In genomic region chr12:1047898-1048660, GRCh38 we compare ENCODE assay signal across 12 cellular contexts. TPM values are rescaled to one million over a fixed set of nuclear protein-coding genes. Genes with fewer than 3 reads are reported as not detected.
DNase-seq lines count a peak whose midpoint lies in the region; ATAC-seq and TF ChIP-seq lines count a peak whose summit lies in the region.
"Had no signal": no experiment of that assay in that cellular context is flagged by ENCODE, and none has a peak within 500 bp of the region (broad histone marks: within the 10 kb centered on the region; RNA-seq: fewer than 3 reads in every experiment).

No MANE protein-coding gene starts in this region.

- DNase-seq in GDM1 (lab: John Stamatoyannopoulos, UW) = peak; percentile 41
- DNase-seq in NCI-H1694 treated with DMSO at 0.1 percent for 48 hours (lab: John Stamatoyannopoulos, UW) = peak; percentile 97
- peak; percentile 87 for DNase-seq in cerebellum (ENCODE audit: low spot score)
- no peak for DNase-seq in activated CD4-positive, alpha-beta T cell treated with anti-CD3 and anti-CD28 coated beads, Interleukin-2, amount 50 U/mL, for 48 hours
- DNase-seq in stimulated activated CD4-positive, alpha-beta T cell treated with anti-CD3 and anti-CD28 coated beads, Interleukin-4, amount 100 ng/mL, for 4 hours = no peak
- DNase-seq in effector memory CD4-positive, alpha-beta T cell = no peak
- DNase-seq: activated naive CD4-positive, alpha-beta T cell; DMS79; GOT3; NCI-H1048 had no signal

- no peaks in the 10 kb centered on the region for H3K27me3 ChIP-seq in neutrophil
- H3K27me3 ChIP-seq in effector memory CD4-positive, alpha-beta T cell (replicated peaks; ENCODE audit: control insufficient read depth, insufficient read depth, low read length, poor library complexity, severe bottlenecking) = no peaks in the 10 kb centered on the region

- no peaks in the 10 kb centered on the region for H3K9me3 ChIP-seq in neutrophil
- no peaks in the 10 kb centered on the region for H3K9me3 ChIP-seq in effector memory CD4-positive, alpha-beta T cell (ENCODE audit: control insufficient read depth, low read length)

- ATAC-seq in GM21723 (IDR thresholded peaks at IDR 0.05; ENCODE audit: unreplicated experiment) = no peak

- H3K4me1 ChIP-seq in neutrophil (ENCODE audit: control insufficient read depth in 1 of 2, insufficient read depth in 1 of 2, low read depth in 1 of 2, low read length in 1 of 2) = peaks cover 6 to 13% of the 10 kb centered on the region in 2 experiments
- H3K4me1 ChIP-seq in effector memory CD4-positive, alpha-beta T cell (ENCODE audit: control insufficient read depth, insufficient read depth, low read length, poor library complexity, severe bottlenecking) = no peaks in the 10 kb centered on the region

- TF ChIP-seq CTCF in neutrophil (IDR thresholded peaks at IDR 0.05) = no peak

- H3K36me3 ChIP-seq in neutrophil = no peaks in the 10 kb centered on the region
- H3K36me3 ChIP-seq in effector memory CD4-positive, alpha-beta T cell (ENCODE audit: control insufficient read depth, insufficient read depth, low read length) = no peaks in the 10 kb centered on the region

- no peak overlapping the region for H3K4me3 ChIP-seq in neutrophil (ENCODE audit: low read depth in 1 of 2, low read length in 1 of 2)
- no peak overlapping the region for H3K4me3 ChIP-seq in effector memory CD4-positive, alpha-beta T cell (ENCODE audit: insufficient read depth, low read depth, low read length, poor library complexity, severe bottlenecking)

- H3K27ac ChIP-seq in neutrophil = peak overlapping the region; percentile 32
- H3K27ac ChIP-seq in effector memory CD4-positive, alpha-beta T cell (ENCODE audit: insufficient read depth, low read length, poor library complexity, severe bottlenecking) = no peak overlapping the region

RNA-seq across cellular contexts. Expression of gene ERC1, which starts 57.1 kb away (rescaled TPM):
- 92.5 TPM for total RNA-seq in cerebellum

Comparison
In these comparisons a context has a peak if more than half of its experiments do, and no peak if none do; other contexts are left out.
1. DNase-seq: peak in GDM1 (single experiment), NCI-H1694 treated with DMSO at 0.1 percent for 48 hours (single experiment) and cerebellum (single experiment); none in activated CD4-positive, alpha-beta T cell treated with anti-CD3 and anti-CD28 coated beads, Interleukin-2, amount 50 U/mL, for 48 hours (0 of 2), stimulated activated CD4-positive, alpha-beta T cell treated with anti-CD3 and anti-CD28 coated beads, Interleukin-4, amount 100 ng/mL, for 4 hours (0 of 2) and effector memory CD4-positive, alpha-beta T cell (0 of 3).